8 cellular contexts compared by ENCODE assay signal in the genomic region with DNA sequence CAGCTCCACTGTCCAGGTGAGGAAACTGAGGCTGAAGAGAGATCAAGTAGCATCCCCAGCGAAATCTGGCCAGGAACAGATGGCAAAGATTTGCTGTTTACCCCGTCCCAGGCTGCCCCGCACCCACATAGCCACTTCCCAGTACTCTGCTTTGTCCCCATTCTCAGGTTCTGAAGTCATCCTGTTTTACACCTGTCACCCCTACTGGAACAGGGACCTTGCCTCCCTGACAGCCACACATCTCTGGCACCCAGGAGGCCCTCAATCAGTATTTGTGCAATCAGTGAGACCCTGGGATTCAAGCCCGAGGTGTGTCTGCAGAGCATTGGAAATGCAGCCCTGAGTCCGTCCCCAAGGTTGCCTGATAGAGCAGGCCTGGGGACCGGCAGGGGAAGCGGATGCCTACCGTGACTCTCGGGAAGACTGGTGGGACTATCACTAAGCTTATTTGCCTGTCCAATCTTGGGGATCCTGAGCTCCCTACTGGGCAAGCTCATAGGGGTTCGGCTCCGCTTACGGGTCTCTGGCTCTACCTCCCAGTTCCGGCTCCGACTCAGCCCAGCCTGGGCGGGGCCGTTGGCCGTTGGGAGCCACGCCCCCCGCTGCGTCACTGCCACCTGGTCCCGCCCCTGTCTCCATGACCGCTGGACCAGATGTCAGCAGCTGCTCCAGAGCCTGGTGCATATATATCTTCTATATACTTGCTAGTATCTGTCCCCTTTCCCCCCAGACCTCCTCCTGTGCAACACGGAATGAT. TPM values are rescaled to one million over a fixed set of nuclear protein-coding genes. Genes with fewer than 3 reads are reported as not detected.
DNase-seq lines count a peak whose midpoint lies in the region; ATAC-seq and TF ChIP-seq lines count a peak whose summit lies in the region.

No MANE protein-coding gene starts in this region.

- no peak overlapping the region for H2AFZ ChIP-seq in PC-9

- TF ChIP-seq CTCF in PC-9 (conservative IDR thresholded peaks at IDR 0.05) (no peak), fibroblast of mammary gland (conservative IDR thresholded peaks at IDR 0.05; ENCODE audit: control insufficient read depth, insufficient read depth, low read depth, low read length) (no peak)

- H3K27me3 Mint-ChIP-seq in naive B cell: peaks cover 0 to 6% (median 0%) of the 10 kb centered on the region in 3 donors
- no peaks in the 10 kb centered on the region for H3K27me3 Mint-ChIP-seq in stimulated activated memory B cell treated with anti-CD40 and anti-IgM and Interleukin-4, amounts not matched to agents 10 μg/mL and 1 μg/mL and 100 μg/mL, for 72 hours

- ATAC-seq in GM18861 (IDR thresholded peaks at IDR 0.05; ENCODE audit: unreplicated experiment) (peak; percentile 40), HG03159 (IDR thresholded peaks at IDR 0.05; ENCODE audit: unreplicated experiment) (peak; percentile 57), naive B cell (ENCODE audit: low read depth in 2 of 2) (peak; percentile 88)
- ATAC-seq in stimulated activated memory B cell treated with anti-CD40 and anti-IgM and Interleukin-4, amounts not matched to agents 10 μg/mL and 1 μg/mL and 100 μg/mL, for 72 hours: peak; percentile 89

- H3K4me3 ChIP-seq in PC-9 (peak overlapping the region; percentile 53; the same call in 1 of the 2 replicates), fibroblast of mammary gland (ENCODE audit: control insufficient read depth, low read depth, low read length) (peak overlapping the region; percentile 46)

- H3F3A ChIP-seq in PC-9 (ENCODE audit: insufficient read depth, low read depth): peaks cover 32% of the 10 kb centered on the region; the same call in 1 of the 2 replicates

- DNase-seq in A172 (ENCODE audit: low spot score) (peak; percentile 55), PC-9 (peak in 1 of 2 experiments; percentile 81), fibroblast of mammary gland (ENCODE audit: low read depth) (peak; percentile 70), naive B cell (peak; percentile 82)
- DNase-seq in activated T-helper 1 cell treated with anti-CD3 and anti-CD28 coated beads, Interleukin-2, amount 50 U/mL, for 16 hours (ENCODE audit: low read depth in 1 of 2, low spot score in 1 of 2): peak; percentile 54 to 73

- POLR2A ChIA-PET in PC-9 (lab: Charles Lee; ENCODE audit: unreplicated experiment): no interaction called here

- H3K4me2 ChIP-seq in PC-9: peak overlapping the region; percentile 76

- no peaks in the 10 kb centered on the region for H4K20me1 ChIP-seq in PC-9 (ENCODE audit: insufficient read depth)

- H3K36me3 Mint-ChIP-seq in naive B cell: no peaks in the 10 kb centered on the region
- peaks cover 8% of the 10 kb centered on the region for H3K36me3 Mint-ChIP-seq in stimulated activated memory B cell treated with anti-CD40 and anti-IgM and Interleukin-4, amounts not matched to agents 10 μg/mL and 1 μg/mL and 100 μg/mL, for 72 hours

- no peaks in the 10 kb centered on the region for H3K79me2 ChIP-seq in PC-9 (ENCODE audit: low read depth)

- peaks cover 10% of the 10 kb centered on the region for H3K4me1 ChIP-seq in PC-9 (replicated peaks; ENCODE audit: insufficient read depth)

- no peaks in the 10 kb centered on the region for H3K36me3 ChIP-seq in PC-9 (ENCODE audit: low read depth)

- intact Hi-C loops in PC-9 (cut with micrococcal nuclease; ENCODE audit: unreplicated experiment): no loop called here

- no peaks in the 10 kb centered on the region for H3K9me3 Mint-ChIP-seq in naive B cell
- H3K9me3 Mint-ChIP-seq in stimulated activated memory B cell treated with anti-CD40 and anti-IgM and Interleukin-4, amounts not matched to agents 10 μg/mL and 1 μg/mL and 100 μg/mL, for 72 hours: no peaks in the 10 kb centered on the region

- H3K9me2 ChIP-seq in PC-9 (ENCODE audit: insufficient read depth): no peaks in the 10 kb centered on the region

- peak overlapping the region in 5 of 6 donors; percentile 45 to 86 (median 75) for H3K27ac Mint-ChIP-seq in naive B cell
- peak overlapping the region; percentile 59 for H3K27ac Mint-ChIP-seq in stimulated activated memory B cell treated with anti-CD40 and anti-IgM and Interleukin-4, amounts not matched to agents 10 μg/mL and 1 μg/mL and 100 μg/mL, for 72 hours

- CTCF ChIA-PET in PC-9 (lab: Charles Lee): interaction anchor here (0.8 kb wide), 1 partner anchor 62 kb away, joined by 3 read pairs; no protein-coding TSS in a partner anchor

- TSS peak; percentile 40 for BruUV-seq in PC-9 (replicated peaks; lab: Mats Ljungman, UMichigan)

- no peaks in the 10 kb centered on the region for H3K9me3 ChIP-seq in PC-9 (ENCODE audit: insufficient read depth, low read depth)

- H3K27me3 ChIP-seq in PC-9 (ENCODE audit: insufficient read depth, low read depth): no peaks in the 10 kb centered on the region

- peak overlapping the region; percentile 63 to 93 (median 80) for H3K4me3 Mint-ChIP-seq in naive B cell
- peak overlapping the region; percentile 75 for H3K4me3 Mint-ChIP-seq in stimulated activated memory B cell treated with anti-CD40 and anti-IgM and Interleukin-4, amounts not matched to agents 10 μg/mL and 1 μg/mL and 100 μg/mL, for 72 hours

- H3K27ac ChIP-seq in PC-9: no peak overlapping the region

- peaks cover 13 to 33% (median 24%) of the 10 kb centered on the region in 3 donors for H3K4me1 Mint-ChIP-seq in naive B cell
- peaks cover 36% of the 10 kb centered on the region for H3K4me1 Mint-ChIP-seq in stimulated activated memory B cell treated with anti-CD40 and anti-IgM and Interleukin-4, amounts not matched to agents 10 μg/mL and 1 μg/mL and 100 μg/mL, for 72 hours

RNA-seq across cellular contexts. Expression of gene FANCD2, which starts 17.5 kb away (rescaled TPM):
- 36.1 and 41.3 TPM in 2 replicates for total RNA-seq in A172 (2014; rRNA removed; shearing (Covaris generic))
- 35.7 and 52.2 TPM in 2 replicates for total RNA-seq in PC-9 (2021)
- 10 to 100 TPM in 4 of 6 donors, 1 to 10 TPM in 2; 6.7 to 13.6 (median 11.2) TPM for polyA plus RNA-seq in naive B cell (ENCODE audit: low read depth in 6 of 6)

RNA-seq across cellular contexts. Expression of gene EMC3, which starts 22.1 kb away (rescaled TPM):
- total RNA-seq in A172 (2014; rRNA removed; shearing (Covaris generic)): 108 and 130 TPM in 2 replicates
- 36.1 and 57.5 TPM in 2 replicates for total RNA-seq in PC-9 (2021)
- 10 to 100 TPM; 43.5 to 72.0 (median 54.8) TPM for polyA plus RNA-seq in naive B cell (ENCODE audit: low read depth in 6 of 6)

RNA-seq across cellular contexts. Expression of gene PRRT3, which starts 56.6 kb away (rescaled TPM):
- total RNA-seq in A172 (2014; rRNA removed; shearing (Covaris generic)): 3.4 and 4.2 TPM in 2 replicates
- 0.90 and 0.93 TPM in 2 replicates for total RNA-seq in PC-9 (2021)
- under 1 TPM; 0.22 to 0.82 (median 0.52) TPM for polyA plus RNA-seq in naive B cell (ENCODE audit: low read depth in 6 of 6)
